In the genomic region with DNA sequence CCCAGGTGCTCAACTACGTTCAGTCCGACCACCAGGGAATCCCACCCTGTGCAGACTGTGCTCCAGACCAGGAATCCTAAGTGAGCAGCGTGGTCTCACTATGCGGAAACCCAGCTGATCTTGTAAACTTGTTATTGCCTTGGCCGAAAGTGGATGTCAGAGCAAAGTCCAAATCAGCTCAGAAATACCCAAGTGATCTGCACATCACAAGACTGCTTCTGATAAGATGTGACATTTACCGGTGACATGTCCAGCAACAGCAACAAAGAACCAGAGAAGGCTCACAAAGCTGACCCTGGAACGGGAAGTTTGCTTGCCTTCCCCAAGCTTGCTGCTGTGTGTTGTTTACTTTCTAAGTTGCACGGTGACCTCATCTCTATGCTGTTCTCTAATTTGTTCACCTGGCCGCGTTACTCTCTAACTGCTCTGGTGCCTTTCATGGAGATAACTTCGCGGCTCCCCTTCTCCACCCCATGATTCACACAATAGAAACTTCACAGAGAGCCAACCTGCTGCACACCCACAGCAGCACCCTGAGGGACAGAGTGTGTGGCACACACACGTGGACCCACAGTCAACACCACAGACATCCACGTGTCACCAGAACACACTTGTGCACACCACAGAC, we compare ENCODE assay signal across 13 cellular contexts.
DNase-seq lines count a peak whose midpoint lies in the region; ATAC-seq and TF ChIP-seq lines count a peak whose summit lies in the region.
"Had no signal": no experiment of that assay in that cellular context is flagged by ENCODE, and none has a peak within 500 bp of the region (broad histone marks: within the 10 kb centered on the region; RNA-seq: fewer than 3 reads in every experiment).

No MANE protein-coding gene starts in this region.

- no peaks in the 10 kb centered on the region for H3K4me1 ChIP-seq in rectal smooth muscle tissue (ENCODE audit: control insufficient read depth, insufficient read depth, low read length)

- ATAC-seq in HG02798 (IDR thresholded peaks at IDR 0.05; ENCODE audit: poor library complexity, unreplicated experiment) (no peak), HG02763 (IDR thresholded peaks at IDR 0.05; ENCODE audit: unreplicated experiment) (no peak), HG03457 (IDR thresholded peaks at IDR 0.05; ENCODE audit: unreplicated experiment) (no peak)
- ATAC-seq: activated CD8-positive, alpha-beta memory T cell treated with anti-CD3 and anti-CD28 coated beads, Interleukin-2, amount 10 ng/mL, durations not matched to agents 7 days and 5 days had no signal

- TF ChIP-seq CTCF in epithelial cell of esophagus (IDR thresholded peaks at IDR 0.05; ENCODE audit: insufficient read depth, low read depth, low read length, missing control alignments) = no peak

- H3K27me3 ChIP-seq in rectal smooth muscle tissue (ENCODE audit: control insufficient read depth, insufficient read depth, low read length) = no peaks in the 10 kb centered on the region

- H3K4me3 ChIP-seq in epithelial cell of esophagus (ENCODE audit: low read length) = no peak overlapping the region
- peak overlapping the region; percentile 44 for H3K4me3 ChIP-seq in rectal smooth muscle tissue (ENCODE audit: low read length)

- H3K27ac ChIP-seq in rectal smooth muscle tissue (ENCODE audit: low read depth, low read length) = no peak overlapping the region
- H3K27ac ChIP-seq: coronary artery had no signal

- no peak overlapping the region for H3K9ac ChIP-seq in rectal smooth muscle tissue (ENCODE audit: low read length)

- DNase-seq in DMS53 (lab: John Stamatoyannopoulos, UW) (peak; percentile 73), NCI-H748 (lab: John Stamatoyannopoulos, UW; ENCODE audit: unreplicated experiment) (peak; percentile 37), epithelial cell of esophagus (ENCODE audit: low read depth) (peak; percentile 72), SKM-1 (lab: John Stamatoyannopoulos, UW; ENCODE audit: unreplicated experiment) (no peak)
- DNase-seq: activated CD8-positive, alpha-beta memory T cell treated with anti-CD3 and anti-CD28 coated beads, Interleukin-2, amount 10 ng/mL, durations not matched to agents 7 days and 5 days; CD4-positive, alpha-beta memory T cell; NCI-H226; SHP77 treated with DMSO at 0.1 percent for 48 hours had no signal

- H3K36me3 ChIP-seq in rectal smooth muscle tissue (ENCODE audit: control insufficient read depth, insufficient read depth, low read length) = no peaks in the 10 kb centered on the region
